9 cellular contexts compared by ENCODE assay signal in genomic region chr17:60510723-60511122, GRCh38.
"Had no signal": no experiment of that assay in that cellular context is flagged by ENCODE, and none has a peak within 500 bp of the region (broad histone marks: within the 10 kb centered on the region; RNA-seq: fewer than 3 reads in every experiment).

No MANE protein-coding gene starts in this region.

- H3K27ac ChIP-seq: GM23248, HL-60 had no signal

- ATAC-seq: HCT116 had no signal

- H3K9me3 ChIP-seq: HAP-1 had no signal

- H2AFZ ChIP-seq: GM23248 had no signal

- H3K9ac ChIP-seq: GM23248, KMS-11 had no signal

- H3K4me3 ChIP-seq: GM23248, HAP-1 had no signal

- H3K4me1 ChIP-seq: HAP-1 had no signal

- H3K36me3 ChIP-seq: HAP-1 had no signal

- DNase-seq: GM23248, GOT3, H7, IMR-90, KBM-7 had no signal
